11 cellular contexts compared by ENCODE assay signal in genomic region chr18:80175451-80176235, GRCh38.
A peak's percentile ranks its signal among the peaks of the same experiment; 100 is the strongest.
DNase-seq lines count a peak whose midpoint lies in the region; ATAC-seq and TF ChIP-seq lines count a peak whose summit lies in the region.
"Had no signal": no experiment of that assay in that cellular context is flagged by ENCODE, and none has a peak within 500 bp of the region (broad histone marks: within the 10 kb centered on the region; RNA-seq: fewer than 3 reads in every experiment).

No MANE protein-coding gene starts in this region.

- no peak for TF ChIP-seq POLR2A in Peyer's patch (IDR thresholded peaks at IDR 0.05)
- no peak for TF ChIP-seq POLR2A in esophagus muscularis mucosa (IDR thresholded peaks at IDR 0.05; ENCODE audit: low read depth)

- DNase-seq in CD4-positive, alpha-beta T cell = peak in 8 of 10 experiments; percentile 4 to 42 (median 14)
- DNase-seq in Peyer's patch (peak in 2 of 3 donors; percentile 40 to 80), nephron progenitor cell (no peak), esophagus muscularis mucosa (ENCODE audit: extremely low spot score) (no peak), OCI-M1 (lab: John Stamatoyannopoulos, UW) (no peak), germinal center (ENCODE audit: low spot score) (no peak)
- DNase-seq in activated naive CD4-positive, alpha-beta T cell treated with anti-CD3 and anti-CD28 coated beads, Interleukin-2, amount 10 ng/mL, durations not matched to agents 7 days and 5 days = peak; percentile 40
- DNase-seq: hippocampal formation, naive B cell had no signal

- no peaks in the 10 kb centered on the region for H3K9me3 Mint-ChIP-seq in CD4-positive, alpha-beta T cell
- H3K9me3 Mint-ChIP-seq in activated naive CD4-positive, alpha-beta T cell treated with anti-CD3 and anti-CD28 coated beads, Interleukin-2, amount 10 ng/mL, durations not matched to agents 7 days and 5 days = no peaks in the 10 kb centered on the region
- no peaks in the 10 kb centered on the region for H3K9me3 Mint-ChIP-seq in nephron progenitor cell
- H3K9me3 Mint-ChIP-seq: dendritic cell treated with granulocyte-macrophage colony-stimulating factor and Interleukin-4, amounts not matched to agents 40 ng/mL and 50 ng/mL, for 4 days had no signal

- no peaks in the 10 kb centered on the region for H3K36me3 Mint-ChIP-seq in CD4-positive, alpha-beta T cell (ENCODE audit: low read depth)
- H3K36me3 Mint-ChIP-seq in activated naive CD4-positive, alpha-beta T cell treated with anti-CD3 and anti-CD28 coated beads, Interleukin-2, amount 10 ng/mL, durations not matched to agents 7 days and 5 days = no peaks in the 10 kb centered on the region
- H3K36me3 Mint-ChIP-seq in nephron progenitor cell (ENCODE audit: low read depth) = peaks cover 10% of the 10 kb centered on the region
- H3K36me3 Mint-ChIP-seq: naive B cell had no signal

- no peak for TF ChIP-seq CTCF in CD4-positive, alpha-beta T cell (IDR thresholded peaks at IDR 0.05)
- TF ChIP-seq CTCF in Peyer's patch (IDR thresholded peaks at IDR 0.05) = no peak
- no peak for TF ChIP-seq CTCF in nephron progenitor cell (IDR thresholded peaks at IDR 0.05)
- no peak for TF ChIP-seq CTCF in esophagus muscularis mucosa (IDR thresholded peaks at IDR 0.05)

- peaks cover 13% of the 10 kb centered on the region for H3K4me1 Mint-ChIP-seq in CD4-positive, alpha-beta T cell (ENCODE audit: low read depth)
- peaks cover 13% of the 10 kb centered on the region for H3K4me1 Mint-ChIP-seq in activated naive CD4-positive, alpha-beta T cell treated with anti-CD3 and anti-CD28 coated beads, Interleukin-2, amount 10 ng/mL, durations not matched to agents 7 days and 5 days
- peaks cover 26% of the 10 kb centered on the region for H3K4me1 Mint-ChIP-seq in nephron progenitor cell

- H3K36me3 ChIP-seq in Peyer's patch (no peaks in the 10 kb centered on the region), esophagus muscularis mucosa (no peaks in the 10 kb centered on the region)

- H3K27me3 ChIP-seq in CD4-positive, alpha-beta T cell (ENCODE audit: control insufficient read depth, insufficient read depth, low read length) = peaks cover 25% of the 10 kb centered on the region
- H3K27me3 ChIP-seq in Peyer's patch (no peaks in the 10 kb centered on the region), esophagus muscularis mucosa (no peaks in the 10 kb centered on the region)

- no peak overlapping the region for H3K27ac ChIP-seq in CD4-positive, alpha-beta T cell (ENCODE audit: low read depth, low read length)
- H3K27ac ChIP-seq in Peyer's patch (peak overlapping the region in 2 of 4 donors; percentile 35 to 64), esophagus muscularis mucosa (replicated peaks in 1 of 4) (no peak overlapping the region)

- H3K4me3 Mint-ChIP-seq in CD4-positive, alpha-beta T cell = peak overlapping the region; percentile 22
- H3K4me3 Mint-ChIP-seq in activated naive CD4-positive, alpha-beta T cell treated with anti-CD3 and anti-CD28 coated beads, Interleukin-2, amount 10 ng/mL, durations not matched to agents 7 days and 5 days = no peak overlapping the region
- H3K4me3 Mint-ChIP-seq in nephron progenitor cell = no peak overlapping the region
- H3K4me3 Mint-ChIP-seq: dendritic cell treated with granulocyte-macrophage colony-stimulating factor and Interleukin-4, amounts not matched to agents 40 ng/mL and 50 ng/mL, for 4 days; naive B cell had no signal

- no peak overlapping the region for H3K4me3 ChIP-seq in Peyer's patch
- H3K4me3 ChIP-seq in esophagus muscularis mucosa = no peak overlapping the region

- H3K27ac Mint-ChIP-seq in CD4-positive, alpha-beta T cell = peak overlapping the region; percentile 47
- peak overlapping the region; percentile 29 for H3K27ac Mint-ChIP-seq in activated naive CD4-positive, alpha-beta T cell treated with anti-CD3 and anti-CD28 coated beads, Interleukin-2, amount 10 ng/mL, durations not matched to agents 7 days and 5 days
- H3K27ac Mint-ChIP-seq in nephron progenitor cell = peak overlapping the region; percentile 38
- H3K27ac Mint-ChIP-seq: dendritic cell treated with granulocyte-macrophage colony-stimulating factor and Interleukin-4, amounts not matched to agents 40 ng/mL and 50 ng/mL, for 4 days had no signal

- H3K4me1 ChIP-seq in Peyer's patch (no peaks in the 10 kb centered on the region), esophagus muscularis mucosa (peaks cover 0 to 17% (median 14%) of the 10 kb centered on the region in 4 donors)

- POLR2A ChIA-PET in CD4-positive, alpha-beta T cell (lab: Charles Lee) = no interaction called here

- intact Hi-C loops in CD4-positive, alpha-beta T cell (cut with DNase I, micrococcal nuclease) = no loop called here
- intact Hi-C loops in esophagus muscularis mucosa (cut with DNase I) = no loop called here

- WGBS in esophagus muscularis mucosa = 83% methylated on average over 18 of the region's 18 CpGs

- no peaks in the 10 kb centered on the region for H3K9me3 ChIP-seq in CD4-positive, alpha-beta T cell (ENCODE audit: control insufficient read depth, low read length)
- H3K9me3 ChIP-seq in Peyer's patch (no peaks in the 10 kb centered on the region), esophagus muscularis mucosa (no peaks in the 10 kb centered on the region)

- CTCF ChIA-PET in CD4-positive, alpha-beta T cell (lab: Charles Lee) = no interaction called here
- CTCF ChIA-PET in activated naive CD4-positive, alpha-beta T cell treated with anti-CD3 and anti-CD28 coated beads, Interleukin-2, amount 10 ng/mL, durations not matched to agents 7 days and 5 days (lab: Charles Lee) = interaction anchor here (0.8 to 1.7 kb wide), 2 partner anchors 16 to 84 kb away, joined by 3 to 5 read pairs; no protein-coding TSS in a partner anchor

- peaks cover 48% of the 10 kb centered on the region for H3K27me3 Mint-ChIP-seq in CD4-positive, alpha-beta T cell
- peaks cover 48% of the 10 kb centered on the region for H3K27me3 Mint-ChIP-seq in activated naive CD4-positive, alpha-beta T cell treated with anti-CD3 and anti-CD28 coated beads, Interleukin-2, amount 10 ng/mL, durations not matched to agents 7 days and 5 days
- H3K27me3 Mint-ChIP-seq in nephron progenitor cell (ENCODE audit: low read depth, poor library complexity) = peaks cover 4% of the 10 kb centered on the region

- ATAC-seq in CD4-positive, alpha-beta T cell (ENCODE audit: poor library complexity) = peak; percentile 89
- no peak for ATAC-seq in HG03159 (IDR thresholded peaks at IDR 0.05; ENCODE audit: unreplicated experiment)

- no peak for TF ChIP-seq EP300 in esophagus muscularis mucosa (IDR thresholded peaks at IDR 0.05)

Comparison
In these comparisons a context has a peak if more than half of its experiments do, and no peak if none do; other contexts are left out.
1. DNase-seq: peak in CD4-positive, alpha-beta T cell (8 of 10), Peyer's patch (2 of 3) and activated naive CD4-positive, alpha-beta T cell treated with anti-CD3 and anti-CD28 coated beads, Interleukin-2, amount 10 ng/mL, durations not matched to agents 7 days and 5 days (single experiment); none in nephron progenitor cell (single experiment), esophagus muscularis mucosa (single experiment), OCI-M1 (single experiment) and germinal center (single experiment).
2. Peak in every context shown above with its lines, with median percentiles within 50 percentile points of each other: H3K27ac Mint-ChIP-seq.